Comparison of ENCODE assay signal across 1 cellular context in genomic region chr2:219488844-219489194, GRCh38.
TF ChIP-seq lines count a peak whose summit lies in the region.

No MANE protein-coding gene starts in this region.

TF ChIP-seq in H1, 55 proteins besides CTCF, POLR2A, EP300 and RAD21:
- TF ChIP-seq CHD7 (IDR thresholded peaks at IDR 0.05; ENCODE audit: insufficient replicate concordance, low read length) = no peak
- no peak for TF ChIP-seq CREB1 (IDR thresholded peaks at IDR 0.05)
